ENCODE assay signal across 9 cellular contexts in genomic region chr16:10939649-10940206, GRCh38. TPM values are rescaled to one million over a fixed set of nuclear protein-coding genes. Genes with fewer than 3 reads are reported as not detected.
DNase-seq lines count a peak whose midpoint lies in the region; ATAC-seq and TF ChIP-seq lines count a peak whose summit lies in the region.
"Had no signal": no experiment of that assay in that cellular context is flagged by ENCODE, and none has a peak within 500 bp of the region (broad histone marks: within the 10 kb centered on the region; RNA-seq: fewer than 3 reads in every experiment).

No MANE protein-coding gene starts in this region.

- no peaks in the 10 kb centered on the region for H3K9me2 ChIP-seq in MM.1S (replicated peaks; ENCODE audit: insufficient read depth, low read length)

- H3K79me2 ChIP-seq in MM.1S (ENCODE audit: low read length) = peaks cover 61% of the 10 kb centered on the region
- H3K79me2 ChIP-seq in neural progenitor cell (ENCODE audit: low read depth) = peaks cover 27% of the 10 kb centered on the region

- no peak overlapping the region for H2AFZ ChIP-seq in MM.1S (ENCODE audit: low read length)
- no peak overlapping the region for H2AFZ ChIP-seq in neural progenitor cell (replicated peaks)

- H3K4me2 ChIP-seq in MM.1S (ENCODE audit: low read depth, low read length) (peak overlapping the region; percentile 91), neural progenitor cell (peak overlapping the region; percentile 84)

- no peaks in the 10 kb centered on the region for H3K9me3 ChIP-seq in CD4-positive, alpha-beta memory T cell (ENCODE audit: control insufficient read depth in 1 of 2, low read length in 2 of 2)
- H3K9me3 ChIP-seq in MM.1S (replicated peaks; ENCODE audit: insufficient read depth, low read length) (no peaks in the 10 kb centered on the region), duodenal mucosa (ENCODE audit: control insufficient read depth in 1 of 2, low read length in 2 of 2) (no peaks in the 10 kb centered on the region), neural progenitor cell (ENCODE audit: low read depth) (no peaks in the 10 kb centered on the region), aorta (ENCODE audit: control insufficient read depth, low read length) (no peaks in the 10 kb centered on the region)

- H3K9ac ChIP-seq in MM.1S (ENCODE audit: low read length) (no peak overlapping the region; the same call in 1 of the 2 replicates), duodenal mucosa (ENCODE audit: low read depth in 1 of 2, low read length in 2 of 2) (peak overlapping the region; percentile 43 to 82), neural progenitor cell (no peak overlapping the region)

- no peaks in the 10 kb centered on the region for H3K27me3 ChIP-seq in CD4-positive, alpha-beta memory T cell (ENCODE audit: insufficient read depth, low read length)
- H3K27me3 ChIP-seq in MM.1S (replicated peaks; ENCODE audit: insufficient read depth, low read length) (no peaks in the 10 kb centered on the region), duodenal mucosa (ENCODE audit: control insufficient read depth in 1 of 2, insufficient read depth in 2 of 2, low read length in 2 of 2) (no peaks in the 10 kb centered on the region), neural progenitor cell (peaks cover 16% of the 10 kb centered on the region), aorta (ENCODE audit: control insufficient read depth in 1 of 2, insufficient read depth in 2 of 2, low read length in 1 of 2) (no peaks in the 10 kb centered on the region)

- peaks cover 4 to 13% of the 10 kb centered on the region in 2 donors for H3K36me3 Mint-ChIP-seq in CD4-positive, alpha-beta memory T cell
- H3K36me3 Mint-ChIP-seq in neural progenitor cell = no peaks in the 10 kb centered on the region

- ATAC-seq in HG02938 (IDR thresholded peaks at IDR 0.05; ENCODE audit: unreplicated experiment) (no peak), aorta (ENCODE audit: low FRiP score) (no peak)

- intact Hi-C loops in CD4-positive, alpha-beta memory T cell (cut with micrococcal nuclease) = loop anchor here (5.0 kb wide), 4 partner anchors 858 to 1847 kb away; partner anchors contain the start of genes HAPSTR1, RSL1D1 and ZC3H7A
- intact Hi-C loops in aorta (cut with DNase I) = no loop called here
- intact Hi-C loops in posterior cingulate gyrus (cut with DNase I) = no loop called here

- H3K4me1 Mint-ChIP-seq in CD4-positive, alpha-beta memory T cell = peaks cover 69 to 92% (median 82%) of the 10 kb centered on the region in 4 donors
- H3K4me1 Mint-ChIP-seq in neural progenitor cell = peaks cover 34% of the 10 kb centered on the region

- H3K36me3 ChIP-seq in CD4-positive, alpha-beta memory T cell (ENCODE audit: insufficient read depth, low read length) = no peaks in the 10 kb centered on the region
- no peaks in the 10 kb centered on the region for H3K36me3 ChIP-seq in MM.1S (replicated peaks; ENCODE audit: insufficient read depth, low read length)
- peaks cover 0 to 3% of the 10 kb centered on the region in 2 donors for H3K36me3 ChIP-seq in duodenal mucosa (ENCODE audit: control insufficient read depth in 1 of 2, insufficient read depth in 2 of 2, low read length in 2 of 2)
- no peaks in the 10 kb centered on the region for H3K36me3 ChIP-seq in neural progenitor cell
- H3K36me3 ChIP-seq in aorta (ENCODE audit: control insufficient read depth in 1 of 2, insufficient read depth in 2 of 2, low read length in 1 of 2) = no peaks in the 10 kb centered on the region

- peaks cover 85% of the 10 kb centered on the region for H3K4me1 ChIP-seq in CD4-positive, alpha-beta memory T cell (ENCODE audit: insufficient read depth, low read length)
- peaks cover 38% of the 10 kb centered on the region for H3K4me1 ChIP-seq in MM.1S (ENCODE audit: low read length)
- peaks cover 75 to 80% of the 10 kb centered on the region in 2 donors for H3K4me1 ChIP-seq in duodenal mucosa (ENCODE audit: control insufficient read depth in 1 of 2, insufficient read depth in 2 of 2, low read length in 2 of 2)
- H3K4me1 ChIP-seq in neural progenitor cell = peaks cover 14% of the 10 kb centered on the region
- peaks cover 5 to 9% of the 10 kb centered on the region in 2 donors for H3K4me1 ChIP-seq in aorta (ENCODE audit: control insufficient read depth in 1 of 2, insufficient read depth in 2 of 2, low read length in 2 of 2)

- WGBS in aorta, 2 donors = 73% methylated on average over 7 of the region's 7 CpGs

- H3F3A ChIP-seq in MM.1S (ENCODE audit: insufficient read depth, low read length) (0 out of 2 replicates have a peak, but pooled peaks cover 6% of the 10 kb centered on the region), neural progenitor cell (ENCODE audit: low read depth) (peaks cover 10% of the 10 kb centered on the region)

- H3K4me3 Mint-ChIP-seq in CD4-positive, alpha-beta memory T cell = peak overlapping the region; percentile 84 to 94 (median 92)
- peak overlapping the region; percentile 95 for H3K4me3 Mint-ChIP-seq in neural progenitor cell

- CTCF ChIA-PET in CD4-positive, alpha-beta memory T cell (lab: Charles Lee; ENCODE audit: partially characterized antibody) = interaction anchor here (1.0 to 1.5 kb wide), 4 partner anchors 13 to 36 kb away, joined by 3 to 5 read pairs (median 4); no protein-coding TSS in a partner anchor

- H3K27ac Mint-ChIP-seq in CD4-positive, alpha-beta memory T cell = peak overlapping the region; percentile 14 to 95 (median 86)
- no peak overlapping the region for H3K27ac Mint-ChIP-seq in neural progenitor cell

- H4K20me1 ChIP-seq in MM.1S (ENCODE audit: insufficient read depth, low read length) (peaks cover 6% of the 10 kb centered on the region; the same call in 1 of the 2 replicates), neural progenitor cell (ENCODE audit: low read depth) (peaks cover 67% of the 10 kb centered on the region)

- no peaks in the 10 kb centered on the region for H3K27me3 Mint-ChIP-seq in CD4-positive, alpha-beta memory T cell
- no peaks in the 10 kb centered on the region for H3K27me3 Mint-ChIP-seq in neural progenitor cell (ENCODE audit: insufficient read depth, low read depth)

- TF ChIP-seq CTCF in MM.1S (IDR thresholded peaks at IDR 0.05; ENCODE audit: low read length) (no peak), neural progenitor cell (IDR thresholded peaks at IDR 0.05) (no peak)

- DNase-seq in CD4-positive, alpha-beta memory T cell = no peak
- DNase-seq in MM.1S (no peak), neural progenitor cell (ENCODE audit: low spot score) (no peak), aorta (no peak), activated gamma-delta T cell (lab: John Stamatoyannopoulos, UW) (no peak), posterior cingulate gyrus (no peak)
- DNase-seq: hippocampal formation had no signal

- peak overlapping the region in 1 of 2 donors; percentile 79 for H3K4me3 ChIP-seq in CD4-positive, alpha-beta memory T cell (ENCODE audit: low read length in 2 of 2)
- 0 out of 2 replicates have a peak overlapping the region, but pooled peaks have one; percentile 82 for H3K4me3 ChIP-seq in MM.1S (ENCODE audit: low read length)
- peak overlapping the region; percentile 73 to 89 for H3K4me3 ChIP-seq in duodenal mucosa (ENCODE audit: low read depth in 1 of 2, low read length in 2 of 2)
- peak overlapping the region; percentile 76 for H3K4me3 ChIP-seq in neural progenitor cell
- H3K4me3 ChIP-seq in aorta (ENCODE audit: low read length in 2 of 2) = peak overlapping the region in 1 of 2 donors; percentile 47

- H3K9me3 Mint-ChIP-seq in CD4-positive, alpha-beta memory T cell = peaks cover 0 to 2% (median 0%) of the 10 kb centered on the region in 8 donors
- H3K9me3 Mint-ChIP-seq in neural progenitor cell = no peaks in the 10 kb centered on the region

- POLR2A ChIA-PET in CD4-positive, alpha-beta memory T cell (lab: Charles Lee; ENCODE audit: partially characterized antibody) = interaction anchor here (1.1 to 3.6 kb wide), 3 partner anchors 9 to 316 kb away, joined by 6 to 14 read pairs (median 7); partner anchors contain the start of genes NUBP1 and SOCS1

- no peak overlapping the region for H3K27ac ChIP-seq in CD4-positive, alpha-beta memory T cell (ENCODE audit: low read depth, low read length)
- no peak overlapping the region for H3K27ac ChIP-seq in MM.1S (ENCODE audit: low read length)
- H3K27ac ChIP-seq in duodenal mucosa (ENCODE audit: low read depth, low read length) = no peak overlapping the region
- H3K27ac ChIP-seq in neural progenitor cell = no peak overlapping the region
- H3K27ac ChIP-seq in aorta (ENCODE audit: low read depth in 1 of 2, low read length in 2 of 2) = peak overlapping the region in 1 of 2 donors; percentile 29

RNA-seq across cellular contexts. Expression of gene DEXI, which starts 2.5 kb away (rescaled TPM):
- total RNA-seq in CD4-positive, alpha-beta memory T cell = 10 to 100 TPM; 37.9 to 41.2 TPM
- polyA plus RNA-seq in CD4-positive, alpha-beta memory T cell = 10 to 100 TPM; 60.2 to 66.3 TPM
- total RNA-seq in neural progenitor cell (ENCODE audit: low replicate concordance) (16.4 and 45.9 TPM in 2 replicates), aorta (10 to 100 TPM; 41.4 to 42.3 TPM)
- polyA plus RNA-seq in aorta = 10 to 100 TPM; 46.6 to 60.1 TPM

RNA-seq across cellular contexts. Expression of gene CLEC16A, which starts 4.6 kb away (rescaled TPM):
- total RNA-seq in CD4-positive, alpha-beta memory T cell = 10 to 100 TPM; 24.8 to 28.4 TPM
- polyA plus RNA-seq in CD4-positive, alpha-beta memory T cell = 10 to 100 TPM in 1 of 2 donors, 1 to 10 TPM in 1; 5.2 to 24.1 TPM
- total RNA-seq in neural progenitor cell (ENCODE audit: low replicate concordance) (7.8 and 11.9 TPM in 2 replicates), aorta (10 to 100 TPM; 27.1 to 28.8 TPM)
- polyA plus RNA-seq in aorta = 10 to 100 TPM in 1 of 2 donors, 1 to 10 TPM in 1; 5.9 to 10.9 TPM

Comparison
In these comparisons a context has a peak if more than half of its experiments do, and no peak if none do; other contexts are left out.
1. H3K9ac ChIP-seq: peak in duodenal mucosa (2 of 2); none in MM.1S (single experiment) and neural progenitor cell (single experiment).